ENCODE assay signal across 14 cellular contexts in genomic region chr1:192225713-192226112, GRCh38.
DNase-seq lines count a peak whose midpoint lies in the region; ATAC-seq, FAIRE-seq and TF ChIP-seq lines count a peak whose summit lies in the region.
"Had no signal": no experiment of that assay in that cellular context is flagged by ENCODE, and none has a peak within 500 bp of the region (broad histone marks: within the 10 kb centered on the region; RNA-seq: fewer than 3 reads in every experiment).

No MANE protein-coding gene starts in this region.

- no peak for TF ChIP-seq EP300 in upper lobe of left lung (IDR thresholded peaks at IDR 0.05)

- no peaks in the 10 kb centered on the region for H3K4me1 ChIP-seq in upper lobe of left lung

- DNase-seq in H54 (ENCODE audit: insufficient read length, low spot score) = peak; percentile 4
- peak; percentile 56 for DNase-seq in NCI-H226
- no peak for DNase-seq in chondrocyte (ENCODE audit: low spot score)
- peak; percentile 66 for DNase-seq in skeletal muscle cell (ENCODE audit: low read depth)
- DNase-seq in kidney tubule cell (ENCODE audit: low spot score) = no peak
- DNase-seq in upper lobe of left lung = no peak
- DNase-seq in SHP77 treated with DMSO at 0.1 percent for 48 hours (lab: John Stamatoyannopoulos, UW) = no peak
- DNase-seq: activated CD8-positive, alpha-beta memory T cell treated with anti-CD3 and anti-CD28 coated beads, Interleukin-2, amount 10 ng/mL, durations not matched to agents 7 days and 5 days; activated naive CD8-positive, alpha-beta T cell treated with anti-CD3 and anti-CD28 coated beads for 36 hours; dorsolateral prefrontal cortex; NCI-H510A; Right ventricle myocardium superior; small intestine had no signal

- H3K36me3 ChIP-seq in upper lobe of left lung = no peaks in the 10 kb centered on the region

- no peak for TF ChIP-seq POLR2A in H54 (IDR thresholded peaks at IDR 0.05; ENCODE audit: low read depth, low read length)
- no peak for TF ChIP-seq POLR2A in upper lobe of left lung (IDR thresholded peaks at IDR 0.05)

- ATAC-seq in upper lobe of left lung (ENCODE audit: low FRiP score in 2 of 2) = no peak
- ATAC-seq: activated CD8-positive, alpha-beta memory T cell treated with anti-CD3 and anti-CD28 coated beads, Interleukin-2, amount 10 ng/mL, durations not matched to agents 7 days and 5 days had no signal

- no peaks in the 10 kb centered on the region for H3K36me3 Mint-ChIP-seq in chondrocyte (ENCODE audit: low read depth)
- H3K36me3 Mint-ChIP-seq: activated CD8-positive, alpha-beta memory T cell treated with anti-CD3 and anti-CD28 coated beads, Interleukin-2, amount 10 ng/mL, durations not matched to agents 7 days and 5 days; activated naive CD8-positive, alpha-beta T cell treated with anti-CD3 and anti-CD28 coated beads for 36 hours had no signal

- H3K9me3 Mint-ChIP-seq in chondrocyte (ENCODE audit: low read depth) = peaks cover 24% of the 10 kb centered on the region

- no peak overlapping the region for H3K4me3 ChIP-seq in skeletal muscle cell (ENCODE audit: low read depth, low read length)
- H3K4me3 ChIP-seq in upper lobe of left lung = no peak overlapping the region
- H3K4me3 ChIP-seq: dorsolateral prefrontal cortex had no signal

- H3K27ac Mint-ChIP-seq in chondrocyte (ENCODE audit: unreplicated experiment) = peak overlapping the region; percentile 5
- H3K27ac Mint-ChIP-seq: activated CD8-positive, alpha-beta memory T cell treated with anti-CD3 and anti-CD28 coated beads, Interleukin-2, amount 10 ng/mL, durations not matched to agents 7 days and 5 days; activated naive CD8-positive, alpha-beta T cell treated with anti-CD3 and anti-CD28 coated beads for 36 hours; nephron had no signal

- H3K9me3 ChIP-seq in upper lobe of left lung = no peaks in the 10 kb centered on the region

- no peaks in the 10 kb centered on the region for H3K27me3 ChIP-seq in upper lobe of left lung
- H3K27me3 ChIP-seq: dorsolateral prefrontal cortex had no signal

- no peak overlapping the region for H3K4me3 Mint-ChIP-seq in chondrocyte (ENCODE audit: unreplicated experiment)
- H3K4me3 Mint-ChIP-seq: activated CD8-positive, alpha-beta memory T cell treated with anti-CD3 and anti-CD28 coated beads, Interleukin-2, amount 10 ng/mL, durations not matched to agents 7 days and 5 days; activated naive CD8-positive, alpha-beta T cell treated with anti-CD3 and anti-CD28 coated beads for 36 hours; nephron had no signal

- H3K27ac ChIP-seq in upper lobe of left lung = no peak overlapping the region
- H3K27ac ChIP-seq: dorsolateral prefrontal cortex had no signal

- peaks cover 9% of the 10 kb centered on the region for H3K4me1 Mint-ChIP-seq in chondrocyte (ENCODE audit: low read depth)
- H3K4me1 Mint-ChIP-seq: activated CD8-positive, alpha-beta memory T cell treated with anti-CD3 and anti-CD28 coated beads, Interleukin-2, amount 10 ng/mL, durations not matched to agents 7 days and 5 days; activated naive CD8-positive, alpha-beta T cell treated with anti-CD3 and anti-CD28 coated beads for 36 hours; nephron had no signal

- H3K27me3 Mint-ChIP-seq in chondrocyte (ENCODE audit: low read depth) = no peaks in the 10 kb centered on the region
- H3K27me3 Mint-ChIP-seq: activated CD8-positive, alpha-beta memory T cell treated with anti-CD3 and anti-CD28 coated beads, Interleukin-2, amount 10 ng/mL, durations not matched to agents 7 days and 5 days; activated naive CD8-positive, alpha-beta T cell treated with anti-CD3 and anti-CD28 coated beads for 36 hours had no signal

- no peak for TF ChIP-seq CTCF in chondrocyte (IDR thresholded peaks at IDR 0.05)
- no peak for TF ChIP-seq CTCF in upper lobe of left lung (IDR thresholded peaks at IDR 0.05)

- WGBS in upper lobe of left lung, 2 donors = 69 to 79% methylated on average over 3 of the region's 3 CpGs

- peak; percentile 83 for FAIRE-seq in H54 (lab: Jason Lieb, UNC)
- FAIRE-seq: small intestine had no signal

Comparison
In these comparisons a context has a peak if more than half of its experiments do, and no peak if none do; other contexts are left out.
1. DNase-seq: peak in H54 (single experiment), NCI-H226 (single experiment) and skeletal muscle cell (single experiment); none in chondrocyte (single experiment), kidney tubule cell (single experiment), upper lobe of left lung (0 of 2) and SHP77 treated with DMSO at 0.1 percent for 48 hours (single experiment).